8 cellular contexts compared by ENCODE assay signal in genomic region chr4:151408630-151409469, GRCh38. TPM values are rescaled to one million over a fixed set of nuclear protein-coding genes. Genes with fewer than 3 reads are reported as not detected.
DNase-seq lines count a peak whose midpoint lies in the region; ATAC-seq and TF ChIP-seq lines count a peak whose summit lies in the region.

Gene FHIP1A, plus strand, starts transcription at chr4:151409176. Its CDS starts 157,084 bp downstream, at chr4:151566260.

- H3K18ac ChIP-seq in neuronal stem cell (ENCODE audit: low read length), result peak within 1 kb of the TSS; percentile 81

- H2BK5ac ChIP-seq in neuronal stem cell (ENCODE audit: low read length), result no peak within 1 kb of the TSS

- H2AFZ ChIP-seq in PC-3 (ENCODE audit: low read length) (peak within 1 kb of the TSS; percentile 74), neuronal stem cell (ENCODE audit: low read length) (peak within 1 kb of the TSS; percentile 91)

- H4K91ac ChIP-seq in neuronal stem cell (ENCODE audit: low read depth, low read length, poor library complexity), result no peak within 1 kb of the TSS

- H3K4me1 ChIP-seq in Caco-2, result peaks cover 11% of the 10 kb centered on the region; the same call in 1 of the 2 replicates
- peaks cover 16% of the 10 kb centered on the region for H3K4me1 ChIP-seq in PC-3 (ENCODE audit: insufficient read depth, low read length)
- peaks cover 2 to 11% of the 10 kb centered on the region in 2 donors for H3K4me1 ChIP-seq in neuronal stem cell (ENCODE audit: control insufficient read depth in 2 of 2, insufficient read depth in 1 of 2, low read depth in 1 of 2, low read length in 2 of 2)
- peaks cover 24% of the 10 kb centered on the region for H3K4me1 ChIP-seq in suprapubic skin

- no peaks in the 10 kb centered on the region for H3K27me3 Mint-ChIP-seq in Caco-2 (ENCODE audit: insufficient read depth, unreplicated experiment)

- no peak within 1 kb of the TSS for H4K8ac ChIP-seq in neuronal stem cell (ENCODE audit: low read depth, low read length)

- H3K36me3 ChIP-seq in Caco-2 (ENCODE audit: control insufficient read depth, insufficient read depth, low read length) (no peaks in the 10 kb centered on the region), PC-3 (ENCODE audit: low read depth, low read length) (no peaks in the 10 kb centered on the region), neuronal stem cell (replicated peaks in 1 of 2; ENCODE audit: control insufficient read depth in 2 of 2, insufficient read depth in 2 of 2, low read length in 2 of 2) (no peaks in the 10 kb centered on the region), suprapubic skin (no peaks in the 10 kb centered on the region)

- intact Hi-C loops in Caco-2 (cut with micrococcal nuclease; ENCODE audit: unreplicated experiment), result loop anchor here (1.0 to 5.0 kb wide), 3 partner anchors 47 to 193 kb away; no protein-coding TSS in a partner anchor
- intact Hi-C loops in PC-3 (cut with micrococcal nuclease), result loop anchor here (2.0 to 5.0 kb wide), 3 partner anchors 46 to 133 kb away; partner anchors contain the start of gene SH3D19

- H3K79me2 ChIP-seq in PC-3 (ENCODE audit: low read length), result peaks cover 42% of the 10 kb centered on the region

- no peak within 1 kb of the TSS for H2BK120ac ChIP-seq in neuronal stem cell (ENCODE audit: low read depth, low read length)

- ATAC-seq in GM19455 (IDR thresholded peaks at IDR 0.05; ENCODE audit: unreplicated experiment) (peak; percentile 67), HG03565 (IDR thresholded peaks at IDR 0.05; ENCODE audit: unreplicated experiment) (peak; percentile 77), PC-3 (peak; percentile 92)

- peak within 1 kb of the TSS; percentile 85 for H3K27ac Mint-ChIP-seq in Caco-2 (ENCODE audit: unreplicated experiment)

- BruUV-seq in Caco-2 (replicated peaks; lab: Mats Ljungman, UMichigan), result no TSS peak
- no TSS peak for BruUV-seq in PC-3 (replicated peaks; lab: Mats Ljungman, UMichigan)

- no peak within 1 kb of the TSS for H2AK5ac ChIP-seq in neuronal stem cell (ENCODE audit: low read depth, low read length)

- H3K27ac ChIP-seq in PC-3 (ENCODE audit: low read length) (peak within 1 kb of the TSS; percentile 90), neuronal stem cell (replicated peaks; ENCODE audit: low read length) (no peak within 1 kb of the TSS), suprapubic skin (peak within 1 kb of the TSS; percentile 91)

- DNase-seq in Caco-2 (peak; percentile 95 to 96), PC-3 (peak; percentile 96), fibroblast of villous mesenchyme (ENCODE audit: low read depth) (peak; percentile 45), neuronal stem cell (ENCODE audit: low spot score) (peak; percentile 74), suprapubic skin (ENCODE audit: low spot score in 2 of 2) (peak; percentile 84 to 85)
- peak; percentile 76 for DNase-seq in activated T-helper 9 cell treated with anti-CD3 and anti-CD28 coated beads, Interleukin-2, amount 50 U/mL, for 16 hours (ENCODE audit: low read depth)

- no peak within 1 kb of the TSS for H2BK15ac ChIP-seq in neuronal stem cell (ENCODE audit: low read length)

- CTCF ChIA-PET in Caco-2 (lab: Charles Lee), result interaction anchor here (0.6 to 0.9 kb wide), 3 partner anchors 59 to 133 kb away, joined by 3 read pairs; partner anchors contain the start of gene SH3D19
- CTCF ChIA-PET in PC-3 (lab: Charles Lee), result interaction anchor here (1.0 kb wide), 2 partner anchors 132 to 195 kb away, joined by 3 read pairs; no protein-coding TSS in a partner anchor

- no peaks in the 10 kb centered on the region for H3K9me3 Mint-ChIP-seq in Caco-2 (ENCODE audit: unreplicated experiment)

- no CpG with 5 or more reads among the region's 84 CpGs for WGBS in neuronal stem cell (ENCODE audit: extremely low coverage in 2 of 2, insufficient read length in 2 of 2, insufficient replicate concordance in 1 of 2), 2 donors
- under 1% methylated on average over 21 of the region's 84 CpGs for WGBS in suprapubic skin

- H3K4me3 ChIP-seq in Caco-2 (ENCODE audit: low read depth, low read length), result peak within 1 kb of the TSS; percentile 80
- peak within 1 kb of the TSS; percentile 97 for H3K4me3 ChIP-seq in PC-3 (ENCODE audit: low read length)
- peak within 1 kb of the TSS; percentile 57 for H3K4me3 ChIP-seq in fibroblast of villous mesenchyme (ENCODE audit: low read depth, low read length)
- peak within 1 kb of the TSS; percentile 46 to 86 for H3K4me3 ChIP-seq in neuronal stem cell (ENCODE audit: low read length in 2 of 2)
- peak within 1 kb of the TSS; percentile 58 for H3K4me3 ChIP-seq in suprapubic skin

- peaks cover 4% of the 10 kb centered on the region for H3F3A ChIP-seq in PC-3 (ENCODE audit: low read length, unreplicated experiment)

- TF ChIP-seq CTCF in Caco-2 (IDR thresholded peaks at IDR 0.05; ENCODE audit: insufficient read depth in 1 of 2, low read depth in 1 of 2, low read length in 1 of 2, severe bottlenecking in 1 of 2, unreplicated experiment in 1 of 2), result peak in 1 of 2 experiments; percentile 12
- no peak for TF ChIP-seq CTCF in PC-3 (conservative IDR thresholded peaks at IDR 0.05; ENCODE audit: low read depth, low read length)
- TF ChIP-seq CTCF in fibroblast of villous mesenchyme (IDR thresholded peaks at IDR 0.05; ENCODE audit: insufficient read depth, low read depth, low read length), result no peak
- no peak for TF ChIP-seq CTCF in suprapubic skin (IDR thresholded peaks at IDR 0.05)

- peaks cover 5% of the 10 kb centered on the region for H3K36me3 Mint-ChIP-seq in Caco-2 (ENCODE audit: insufficient read depth, unreplicated experiment)

- no peak within 1 kb of the TSS for H3K14ac ChIP-seq in neuronal stem cell (ENCODE audit: low read length)

- H3K9me3 ChIP-seq in Caco-2, result no peaks in the 10 kb centered on the region
- no peaks in the 10 kb centered on the region for H3K9me3 ChIP-seq in PC-3 (ENCODE audit: low read length)
- no peaks in the 10 kb centered on the region for H3K9me3 ChIP-seq in neuronal stem cell (replicated peaks in 1 of 2; ENCODE audit: control insufficient read depth in 2 of 2, insufficient read depth in 1 of 2, low read depth in 1 of 2, low read length in 2 of 2)
- no peaks in the 10 kb centered on the region for H3K9me3 ChIP-seq in suprapubic skin

- H3K4ac ChIP-seq in neuronal stem cell (ENCODE audit: low read length), result no peak within 1 kb of the TSS

- peak in 1 of 2 donors; percentile 25 for TF ChIP-seq POLR2A in suprapubic skin (IDR thresholded peaks at IDR 0.05)

- POLR2A ChIA-PET in Caco-2 (lab: Charles Lee), result interaction anchor here (0.5 to 0.8 kb wide), 6 partner anchors 83 to 426 kb away, joined by 3 to 11 read pairs (median 4); partner anchors contain the start of gene SH3D19
- POLR2A ChIA-PET in PC-3 (lab: Charles Lee; ENCODE audit: unreplicated experiment), result interaction anchor here (0.6 kb wide), 2 partner anchors 75 to 173 kb away, joined by 3 read pairs; no protein-coding TSS in a partner anchor

- no peaks in the 10 kb centered on the region for H3K4me1 Mint-ChIP-seq in Caco-2 (ENCODE audit: low read depth, unreplicated experiment)

- H3K9ac ChIP-seq in PC-3 (ENCODE audit: low read length) (peak within 1 kb of the TSS; percentile 85), neuronal stem cell (ENCODE audit: low read depth, low read length, poor library complexity) (peak within 1 kb of the TSS; percentile 78)

- no peaks in the 10 kb centered on the region for H3K79me1 ChIP-seq in neuronal stem cell (ENCODE audit: low read depth, low read length)

- H3K4me3 Mint-ChIP-seq in Caco-2 (ENCODE audit: unreplicated experiment), result peak within 1 kb of the TSS; percentile 86

- H3K4me2 ChIP-seq in PC-3 (ENCODE audit: low read length) (peak within 1 kb of the TSS; percentile 100), neuronal stem cell (ENCODE audit: insufficient read depth, low read length, poor library complexity, severe bottlenecking) (peak within 1 kb of the TSS; percentile 91)

- peak within 1 kb of the TSS; percentile 96 for H3K23ac ChIP-seq in neuronal stem cell (ENCODE audit: low read depth, low read length, poor library complexity)

- H3K27me3 ChIP-seq in Caco-2 (replicated peaks; ENCODE audit: control insufficient read depth, insufficient read depth, low read length), result no peaks in the 10 kb centered on the region
- no peaks in the 10 kb centered on the region for H3K27me3 ChIP-seq in PC-3 (ENCODE audit: low read length)
- peaks cover 0 to 57% (median 27%) of the 10 kb centered on the region in 3 experiments for H3K27me3 ChIP-seq in neuronal stem cell (ENCODE audit: control insufficient read depth in 3 of 3, insufficient read depth in 3 of 3, low read depth in 1 of 3, low read length in 3 of 3)
- H3K27me3 ChIP-seq in suprapubic skin, result no peaks in the 10 kb centered on the region

- H3K9me2 ChIP-seq in PC-3 (replicated peaks; ENCODE audit: low read length), result no peaks in the 10 kb centered on the region

- peaks cover 10% of the 10 kb centered on the region for H4K20me1 ChIP-seq in PC-3 (ENCODE audit: low read length)

- no peak within 1 kb of the TSS for H2BK12ac ChIP-seq in neuronal stem cell (ENCODE audit: low read length)

- TF ChIP-seq EP300 in suprapubic skin (IDR thresholded peaks at IDR 0.05), result no peak

RNA-seq across cellular contexts. Expression of gene FHIP1A, which starts in this region (rescaled TPM):
- total RNA-seq in Caco-2 (2022), result 18.9 and 22.3 TPM in 2 replicates
- 11.3 and 13.8 TPM in 2 replicates for total RNA-seq in PC-3 (2014; rRNA removed)
- total RNA-seq in fibroblast of villous mesenchyme, result under 0.01 and 0.32 TPM in 2 replicates
- polyA plus RNA-seq in neuronal stem cell (2013, experiment 1 of 2), result 1.2 TPM
- polyA plus RNA-seq in neuronal stem cell (2013, experiment 2 of 2), result 1.3 TPM
- total RNA-seq in suprapubic skin, result 100 to 1,000 TPM in 3 of 4 donors, 10 to 100 TPM in 1; 90.3 to 105 (median 101) TPM

Comparison
In these comparisons a context has a peak if more than half of its experiments do, and no peak if none do; other contexts are left out.
1. Peak in DNase-seq and H3K4me3 ChIP-seq in fibroblast of villous mesenchyme; RNA of the gene not detected or under 1 TPM.
2. DNase-seq: peak in every context shown above with its lines; median percentile 96 in PC-3; 96 in Caco-2; 84 in suprapubic skin; 76 in activated T-helper 9 cell treated with anti-CD3 and anti-CD28 coated beads, Interleukin-2, amount 50 U/mL, for 16 hours; 74 in neuronal stem cell; 45 in fibroblast of villous mesenchyme.